In genomic region chr5:126594676-126595485, GRCh38 we compare ENCODE assay signal across 8 cellular contexts. TPM values are rescaled to one million over a fixed set of nuclear protein-coding genes. Genes with fewer than 3 reads are reported as not detected.
A peak's percentile ranks its signal among the peaks of the same experiment; 100 is the strongest.
DNase-seq lines count a peak whose midpoint lies in the region; ATAC-seq, FAIRE-seq and TF ChIP-seq lines count a peak whose summit lies in the region.

Gene ALDH7A1, minus strand, starts transcription at chr5:126595219. Its CDS starts 21 bp downstream, at chr5:126595198.

- DNase-seq in NCI-H524 (lab: John Stamatoyannopoulos, UW), result peak; percentile 95 to 98
- DNase-seq in activated T-cell treated with anti-CD3 and anti-CD28 coated beads for 1 hour (ENCODE audit: low read depth), result peak; percentile 16
- DNase-seq in epithelial cell of esophagus (ENCODE audit: low read depth), result peak; percentile 84
- DNase-seq in mesenteric fat pad (ENCODE audit: low spot score), result peak; percentile 94
- peak; percentile 32 to 50 for DNase-seq in stimulated activated CD8-positive, alpha-beta memory T cell treated with anti-CD3 and anti-CD28 coated beads, Interleukin-2, amount 100 ng/mL, for 48 hours (ENCODE audit: low read depth in 2 of 2)

- peak; percentile 57 for TF ChIP-seq CTCF in epithelial cell of esophagus (IDR thresholded peaks at IDR 0.05; ENCODE audit: insufficient read depth, low read depth, low read length, missing control alignments)

- peak; percentile 56 for FAIRE-seq in A204.1 (lab: Jason Lieb, UNC)

- peak within 1 kb of the TSS; percentile 88 for H3K4me3 ChIP-seq in epithelial cell of esophagus (ENCODE audit: low read length)

- peak; percentile 74 for ATAC-seq in GM18517 (IDR thresholded peaks at IDR 0.05; ENCODE audit: unreplicated experiment)
- peak; percentile 75 for ATAC-seq in HG03039 (IDR thresholded peaks at IDR 0.05; ENCODE audit: unreplicated experiment)

RNA-seq across cellular contexts. Expression of gene ALDH7A1, which starts in this region (rescaled TPM):
- total RNA-seq in mesenteric fat pad, result 25.1 TPM

Comparison
In these comparisons a context has a peak if more than half of its experiments do, and no peak if none do; other contexts are left out.
1. Peak in every context shown above with its lines: DNase-seq, ATAC-seq and H3K4me3 ChIP-seq.
2. DNase-seq: peak in every context shown above with its lines; median percentile 96 in NCI-H524; 94 in mesenteric fat pad; 84 in epithelial cell of esophagus; 41 in stimulated activated CD8-positive, alpha-beta memory T cell treated with anti-CD3 and anti-CD28 coated beads, Interleukin-2, amount 100 ng/mL, for 48 hours; 16 in activated T-cell treated with anti-CD3 and anti-CD28 coated beads for 1 hour.